ENCODE assay signal across 1 cellular context in the genomic region with DNA sequence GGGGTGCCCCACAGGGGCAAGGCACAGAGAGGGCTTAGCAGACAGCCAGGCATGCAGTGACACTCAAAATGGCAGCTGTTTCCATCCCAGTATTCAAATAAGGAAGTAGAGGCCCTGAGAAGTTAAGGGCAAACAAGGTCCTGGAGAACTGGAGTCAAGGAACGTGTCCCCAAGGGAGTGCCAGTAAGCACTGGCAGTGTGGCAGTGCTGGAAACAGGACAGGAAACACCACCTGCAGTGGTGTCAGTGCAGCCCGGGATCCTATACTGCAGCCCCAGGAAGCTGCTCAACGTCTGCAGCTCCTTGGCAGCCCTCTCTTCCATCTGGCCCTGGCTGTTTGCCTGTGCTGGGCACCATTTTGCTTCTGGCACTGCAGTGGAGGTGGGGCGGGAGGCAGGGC.
TF ChIP-seq lines count a peak whose summit lies in the region.

No MANE protein-coding gene starts in this region.

TF ChIP-seq in H1, 55 proteins besides CTCF, POLR2A, EP300 and RAD21 (continued from another document):
- TF ChIP-seq JUN (IDR thresholded peaks at IDR 0.05; ENCODE audit: low read depth, low read length) (no peak), HDAC6 (IDR thresholded peaks at IDR 0.05; ENCODE audit: low read depth, low read length) (no peak), BACH1 (IDR thresholded peaks at IDR 0.05; ENCODE audit: low read length) (no peak), SAP30 (IDR thresholded peaks at IDR 0.05; ENCODE audit: insufficient read depth, insufficient replicate concordance, low read length) (no peak), SP1 (IDR thresholded peaks at IDR 0.05; ENCODE audit: low read depth, low read length) (no peak), CHD2 (IDR thresholded peaks at IDR 0.05; ENCODE audit: low read length) (no peak)
